Comparison of ENCODE assay signal across 26 cellular contexts in the genomic region with DNA sequence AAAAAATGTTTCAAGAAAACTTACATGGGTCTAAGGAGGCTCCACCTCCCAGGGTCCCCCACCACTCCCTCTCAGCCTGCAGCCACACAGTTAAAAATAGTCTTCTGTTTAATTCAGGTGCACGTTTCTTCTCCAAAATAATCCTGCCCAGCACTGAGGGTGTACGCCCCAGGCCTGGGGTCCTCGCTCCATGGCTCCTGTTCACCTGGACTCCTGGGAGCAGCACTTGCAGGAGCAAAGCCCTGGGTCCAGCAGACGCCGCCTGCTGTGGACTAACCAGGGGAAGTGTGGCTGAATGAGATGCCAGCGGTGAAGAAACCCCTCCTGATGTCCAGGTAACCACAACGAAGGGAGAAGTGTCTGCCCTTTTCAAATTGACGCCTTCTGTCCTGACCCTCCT. TPM values are rescaled to one million over a fixed set of nuclear protein-coding genes. Genes with fewer than 3 reads are reported as not detected.
DNase-seq lines count a peak whose midpoint lies in the region; ATAC-seq and TF ChIP-seq lines count a peak whose summit lies in the region.
"Had no signal": no experiment of that assay in that cellular context is flagged by ENCODE, and none has a peak within 500 bp of the region (broad histone marks: within the 10 kb centered on the region; RNA-seq: fewer than 3 reads in every experiment).

No MANE protein-coding gene starts in this region.

- H3K36me3 Mint-ChIP-seq in activated naive CD8-positive, alpha-beta T cell treated with anti-CD3 and anti-CD28 coated beads, Interleukin-2, amount 10 ng/mL, durations not matched to agents 7 days and 5 days, result no peaks in the 10 kb centered on the region
- no peaks in the 10 kb centered on the region for H3K36me3 Mint-ChIP-seq in activated naive CD8-positive, alpha-beta T cell treated with anti-CD3 and anti-CD28 coated beads, Interleukin-2, amount 50 U/mL, for 24 hours (ENCODE audit: low read depth)
- H3K36me3 Mint-ChIP-seq in glutamatergic neuron (ENCODE audit: unreplicated experiment), result no peaks in the 10 kb centered on the region
- H3K36me3 Mint-ChIP-seq: CD8-positive, alpha-beta memory T cell had no signal

- H3K27ac Mint-ChIP-seq in activated naive CD8-positive, alpha-beta T cell treated with anti-CD3 and anti-CD28 coated beads, Interleukin-2, amount 10 ng/mL, durations not matched to agents 7 days and 5 days, result no peak overlapping the region
- no peak overlapping the region for H3K27ac Mint-ChIP-seq in activated naive CD8-positive, alpha-beta T cell treated with anti-CD3 and anti-CD28 coated beads, Interleukin-2, amount 50 U/mL, for 24 hours
- H3K27ac Mint-ChIP-seq in glutamatergic neuron (ENCODE audit: unreplicated experiment), result no peak overlapping the region
- H3K27ac Mint-ChIP-seq: H9 had no signal

- H3K9me3 Mint-ChIP-seq in activated naive CD8-positive, alpha-beta T cell treated with anti-CD3 and anti-CD28 coated beads, Interleukin-2, amount 10 ng/mL, durations not matched to agents 7 days and 5 days, result no peaks in the 10 kb centered on the region
- H3K9me3 Mint-ChIP-seq in activated naive CD8-positive, alpha-beta T cell treated with anti-CD3 and anti-CD28 coated beads, Interleukin-2, amount 50 U/mL, for 24 hours, result no peaks in the 10 kb centered on the region
- peaks cover 6% of the 10 kb centered on the region for H3K9me3 Mint-ChIP-seq in glutamatergic neuron (ENCODE audit: unreplicated experiment)
- H3K9me3 Mint-ChIP-seq: CD8-positive, alpha-beta memory T cell had no signal

- peaks cover 6% of the 10 kb centered on the region for H3K4me1 Mint-ChIP-seq in activated naive CD8-positive, alpha-beta T cell treated with anti-CD3 and anti-CD28 coated beads, Interleukin-2, amount 10 ng/mL, durations not matched to agents 7 days and 5 days
- H3K4me1 Mint-ChIP-seq in activated naive CD8-positive, alpha-beta T cell treated with anti-CD3 and anti-CD28 coated beads, Interleukin-2, amount 50 U/mL, for 24 hours, result peaks cover 5% of the 10 kb centered on the region
- no peaks in the 10 kb centered on the region for H3K4me1 Mint-ChIP-seq in glutamatergic neuron (ENCODE audit: low read depth, unreplicated experiment)

- TF ChIP-seq CTCF in glutamatergic neuron (IDR thresholded peaks at IDR 0.05; ENCODE audit: partially characterized antibody, unreplicated experiment) (no peak), mucosa of descending colon (IDR thresholded peaks at IDR 0.05) (no peak)

- no peak overlapping the region for H3K4me3 ChIP-seq in mucosa of descending colon
- H3K4me3 ChIP-seq: GM23248 had no signal

- intact Hi-C loops in posterior vena cava (cut with DNase I) (no loop called here), mucosa of descending colon (cut with DNase I, micrococcal nuclease) (no loop called here)

- H3K4me1 ChIP-seq in mucosa of descending colon (ENCODE audit: low read depth), result no peaks in the 10 kb centered on the region

- H3K27me3 Mint-ChIP-seq in activated naive CD8-positive, alpha-beta T cell treated with anti-CD3 and anti-CD28 coated beads, Interleukin-2, amount 10 ng/mL, durations not matched to agents 7 days and 5 days, result peaks cover 30% of the 10 kb centered on the region
- peaks cover 19% of the 10 kb centered on the region for H3K27me3 Mint-ChIP-seq in activated naive CD8-positive, alpha-beta T cell treated with anti-CD3 and anti-CD28 coated beads, Interleukin-2, amount 50 U/mL, for 24 hours
- H3K27me3 Mint-ChIP-seq in glutamatergic neuron (ENCODE audit: unreplicated experiment), result peaks cover 7% of the 10 kb centered on the region

- H3K9me3 ChIP-seq in mucosa of descending colon, result no peaks in the 10 kb centered on the region

- no peak for ATAC-seq in activated naive CD8-positive, alpha-beta T cell treated with anti-CD3 and anti-CD28 coated beads, Interleukin-2, amount 10 ng/mL, durations not matched to agents 7 days and 5 days (ENCODE audit: low read depth)
- ATAC-seq in activated naive CD8-positive, alpha-beta T cell treated with anti-CD3 and anti-CD28 coated beads, Interleukin-2, amount 50 U/mL, for 24 hours, result no peak
- no peak for ATAC-seq in mucosa of descending colon
- no peak for ATAC-seq in HG03045 (IDR thresholded peaks at IDR 0.05; ENCODE audit: unreplicated experiment)
- ATAC-seq: HepG2 had no signal

- H3K36me3 ChIP-seq in mucosa of descending colon (ENCODE audit: low read depth), result no peaks in the 10 kb centered on the region

- peak overlapping the region; percentile 6 for H3K4me3 Mint-ChIP-seq in activated naive CD8-positive, alpha-beta T cell treated with anti-CD3 and anti-CD28 coated beads, Interleukin-2, amount 10 ng/mL, durations not matched to agents 7 days and 5 days
- no peak overlapping the region for H3K4me3 Mint-ChIP-seq in activated naive CD8-positive, alpha-beta T cell treated with anti-CD3 and anti-CD28 coated beads, Interleukin-2, amount 50 U/mL, for 24 hours
- H3K4me3 Mint-ChIP-seq in glutamatergic neuron (ENCODE audit: unreplicated experiment), result peak overlapping the region; percentile 3
- H3K4me3 Mint-ChIP-seq: H9 had no signal

- DNase-seq in activated naive CD8-positive, alpha-beta T cell treated with anti-CD3 and anti-CD28 coated beads, Interleukin-2, amount 10 ng/mL, durations not matched to agents 7 days and 5 days, result no peak
- DNase-seq in activated naive CD8-positive, alpha-beta T cell treated with anti-CD3 and anti-CD28 coated beads, Interleukin-2, amount 50 U/mL, for 24 hours, result no peak
- no peak for DNase-seq in glutamatergic neuron
- peak; percentile 51 for DNase-seq in posterior vena cava (ENCODE audit: low spot score)
- no peak for DNase-seq in mucosa of descending colon
- no peak for DNase-seq in middle frontal gyrus (ENCODE audit: extremely low spot score, low spot score)
- DNase-seq: Calu3; CD8-positive, alpha-beta memory T cell; DMS153; DND-41; GM23248; H9; Karpas-422; NCI-H1092; NCI-H1417 treated with DMSO at 0.1 percent for 48 hours; NCI-H1694 treated with DMSO at 0.1 percent for 48 hours; NCI-H2081; NCI-H2227 treated with DMSO at 0.1 percent for 48 hours; NCI-H526 treated with DMSO at 0.1 percent for 48 hours; Right ventricle myocardium superior; RPMI8226 had no signal

- POLR2A ChIA-PET in activated naive CD8-positive, alpha-beta T cell treated with anti-CD3 and anti-CD28 coated beads, Interleukin-2, amount 10 ng/mL, durations not matched to agents 7 days and 5 days (lab: Charles Lee), result no interaction called here

RNA-seq across cellular contexts. Expression of gene CD33, which starts 41.3 kb away (rescaled TPM):
- 10 to 100 TPM in 1 of 2 experiments, 1 to 10 TPM in 1; 7.7 to 10.6 TPM for total RNA-seq in activated naive CD8-positive, alpha-beta T cell treated with anti-CD3 and anti-CD28 coated beads, Interleukin-2, amount 10 ng/mL, durations not matched to agents 7 days and 5 days
- total RNA-seq in glutamatergic neuron (ENCODE audit: unreplicated experiment) (not detected), posterior vena cava (10 to 100 TPM in 1 of 2 donors, 1 to 10 TPM in 1; 10.0 to 17.4 TPM), mucosa of descending colon (1 to 10 TPM; 1.0 to 6.9 (median 6.9) TPM)
- total RNA-seq: Calu3, GM23248 had no signal

RNA-seq across cellular contexts. Expression of gene SIGLEC7, which starts 41.5 kb away (rescaled TPM):
- under 1 TPM; 0.33 to 0.40 TPM for total RNA-seq in activated naive CD8-positive, alpha-beta T cell treated with anti-CD3 and anti-CD28 coated beads, Interleukin-2, amount 10 ng/mL, durations not matched to agents 7 days and 5 days
- total RNA-seq in glutamatergic neuron (ENCODE audit: unreplicated experiment) (not detected), posterior vena cava (1 to 10 TPM; 1.8 to 5.5 TPM), mucosa of descending colon (1 to 10 TPM; 1.2 to 2.5 (median 1.4) TPM)
- total RNA-seq: Calu3, GM23248, H9, HepG2, HT1080, NCI-H460, SK-MEL-5 had no signal

RNA-seq across cellular contexts. Expression of gene SIGLEC9, which starts 58.9 kb away (rescaled TPM):
- 1 to 10 TPM; 1.3 to 2.0 TPM for total RNA-seq in activated naive CD8-positive, alpha-beta T cell treated with anti-CD3 and anti-CD28 coated beads, Interleukin-2, amount 10 ng/mL, durations not matched to agents 7 days and 5 days
- total RNA-seq in glutamatergic neuron (ENCODE audit: unreplicated experiment) (not detected), posterior vena cava (10 to 100 TPM in 1 of 2 donors, 1 to 10 TPM in 1; 8.7 to 12.6 TPM), mucosa of descending colon (1 to 10 TPM; 1.4 to 3.8 (median 3.2) TPM)
- total RNA-seq: Calu3, GM23248, H9, HepG2, NCI-H460, SK-MEL-5 had no signal
